In genomic region chr5:143403607-143404415, GRCh38 we compare ENCODE assay signal across 1 cellular context.
TF ChIP-seq lines count a peak whose summit lies in the region.

TSS of gene NR3C1 (minus strand) at chr5:143403686. CDS start at chr5:143400839, 2,847 bp downstream.

TF ChIP-seq in HepG2, 621 proteins besides CTCF, POLR2A, EP300 and RAD21 (continued from another document and continues in another):
- TF ChIP-seq ZNF383 (CRISPR knock-in tag; IDR thresholded peaks at IDR 0.05; ENCODE audit: borderline replicate concordance) (no peak), PCBP1 (IDR thresholded peaks at IDR 0.05; ENCODE audit: borderline replicate concordance, low read depth, low read length) (no peak), ZNF282 (IDR thresholded peaks at IDR 0.05; ENCODE audit: partially characterized antibody) (no peak), GTF2F1 (IDR thresholded peaks at IDR 0.05; ENCODE audit: low read length) (no peak), YY1 (IDR thresholded peaks at IDR 0.05; ENCODE audit: insufficient read depth, insufficient replicate concordance, low read depth, low read length) (peak; percentile 66), ZNF773 (CRISPR knock-in tag; IDR thresholded peaks at IDR 0.05; ENCODE audit: borderline replicate concordance) (no peak), ZNF576 (CRISPR knock-in tag; IDR thresholded peaks at IDR 0.05) (no peak), ZBTB39 (CRISPR knock-in tag; IDR thresholded peaks at IDR 0.05) (no peak), ZNF567 (CRISPR knock-in tag; IDR thresholded peaks at IDR 0.05; ENCODE audit: borderline replicate concordance) (no peak), ZNF850 (CRISPR knock-in tag; conservative IDR thresholded peaks at IDR 0.05) (no peak), ZFP36L1 (CRISPR knock-in tag; IDR thresholded peaks at IDR 0.05) (no peak), KLF9 (CRISPR knock-in tag; IDR thresholded peaks at IDR 0.05; ENCODE audit: low read depth) (no peak), SOX5 (CRISPR knock-in tag; IDR thresholded peaks at IDR 0.05; ENCODE audit: borderline replicate concordance) (no peak), NFIC (IDR thresholded peaks at IDR 0.05; ENCODE audit: low read length) (no peak), ZNF607 (CRISPR knock-in tag; IDR thresholded peaks at IDR 0.05; ENCODE audit: borderline replicate concordance) (no peak), AFF4 (CRISPR knock-in tag; IDR thresholded peaks at IDR 0.05) (no peak), FOXA1 (IDR thresholded peaks at IDR 0.05) (no peak), FOXA1 (CRISPR knock-in tag; IDR thresholded peaks at IDR 0.05) (no peak), ZBTB4 (CRISPR knock-in tag; IDR thresholded peaks at IDR 0.05; ENCODE audit: borderline replicate concordance) (no peak), RELA (CRISPR knock-in tag; IDR thresholded peaks at IDR 0.05) (no peak), MEF2D (CRISPR knock-in tag; IDR thresholded peaks at IDR 0.05) (no peak), ISX (CRISPR knock-in tag; conservative IDR thresholded peaks at IDR 0.05) (no peak), BRD4 (CRISPR knock-in tag; IDR thresholded peaks at IDR 0.05) (no peak), JARID2 (CRISPR knock-in tag; IDR thresholded peaks at IDR 0.05; ENCODE audit: insufficient replicate concordance) (no peak), FOSL2 (CRISPR knock-in tag; IDR thresholded peaks at IDR 0.05) (no peak), ZNF552 (CRISPR knock-in tag; IDR thresholded peaks at IDR 0.05; ENCODE audit: borderline replicate concordance) (no peak), SNAI1 (CRISPR knock-in tag; IDR thresholded peaks at IDR 0.05; ENCODE audit: borderline replicate concordance) (no peak), SUZ12 (IDR thresholded peaks at IDR 0.05; ENCODE audit: low read depth, low read length) (no peak), EED (CRISPR knock-in tag; IDR thresholded peaks at IDR 0.05) (no peak), EEA1 (CRISPR knock-in tag; IDR thresholded peaks at IDR 0.05; ENCODE audit: borderline replicate concordance) (no peak), SP140L (CRISPR knock-in tag; IDR thresholded peaks at IDR 0.05; ENCODE audit: borderline replicate concordance) (no peak), RAD51 (IDR thresholded peaks at IDR 0.05; ENCODE audit: borderline replicate concordance) (no peak), PREB (CRISPR knock-in tag; IDR thresholded peaks at IDR 0.05) (no peak), KAT7 (CRISPR knock-in tag; IDR thresholded peaks at IDR 0.05; ENCODE audit: borderline replicate concordance) (no peak; the same call in 1 of the 2 replicates), ZFP91 (CRISPR knock-in tag; IDR thresholded peaks at IDR 0.05; ENCODE audit: borderline replicate concordance) (0 out of 2 replicates have a peak, but pooled peaks have one; percentile 15), ZFP36L2 (CRISPR knock-in tag; IDR thresholded peaks at IDR 0.05) (no peak), BHLHE40 (IDR thresholded peaks at IDR 0.05; ENCODE audit: low read length) (peak; percentile 61; the same call in 1 of the 2 replicates), PITX1 (CRISPR knock-in tag; IDR thresholded peaks at IDR 0.05) (no peak), SRSF4 (IDR thresholded peaks at IDR 0.05; ENCODE audit: low read depth, low read length, poor library complexity, severe bottlenecking) (no peak), ZBTB43 (CRISPR knock-in tag; conservative IDR thresholded peaks at IDR 0.05) (no peak), TP53 (CRISPR knock-in tag; conservative IDR thresholded peaks at IDR 0.05) (no peak), ZMYM2 (CRISPR knock-in tag; IDR thresholded peaks at IDR 0.05) (no peak), SYNCRIP (IDR thresholded peaks at IDR 0.05; ENCODE audit: insufficient read depth, low read depth, low read length) (no peak), ZNF883 (CRISPR knock-in tag; IDR thresholded peaks at IDR 0.05; ENCODE audit: not compliant biosample characterization) (no peak), ZNF691 (CRISPR knock-in tag; IDR thresholded peaks at IDR 0.05; ENCODE audit: borderline replicate concordance, low read depth) (no peak), ARID5B (CRISPR knock-in tag; IDR thresholded peaks at IDR 0.05) (peak; percentile 27; the same call in 1 of the 2 replicates), MTA3 (CRISPR knock-in tag; IDR thresholded peaks at IDR 0.05) (no peak), JUN (CRISPR knock-in tag; IDR thresholded peaks at IDR 0.05) (no peak), ZNF124 (CRISPR knock-in tag; IDR thresholded peaks at IDR 0.05) (no peak), KDM3A (CRISPR knock-in tag; IDR thresholded peaks at IDR 0.05; ENCODE audit: low read depth) (no peak), ZNF121 (CRISPR knock-in tag; IDR thresholded peaks at IDR 0.05) (no peak), ZNF572 (CRISPR knock-in tag; IDR thresholded peaks at IDR 0.05) (no peak)
